In genomic region chr4:109323348-109323747, GRCh38 we compare ENCODE assay signal across 10 cellular contexts. TPM values are rescaled to one million over a fixed set of nuclear protein-coding genes. Genes with fewer than 3 reads are reported as not detected.
"Had no signal": no experiment of that assay in that cellular context is flagged by ENCODE, and none has a peak within 500 bp of the region (broad histone marks: within the 10 kb centered on the region; RNA-seq: fewer than 3 reads in every experiment).

No MANE protein-coding gene starts in this region.

- H3K36me3 ChIP-seq: HAP-1 had no signal

- H3K4me3 ChIP-seq: GM23248, GM23338, HAP-1 had no signal

- H3K4me1 Mint-ChIP-seq: GM23338 had no signal

- DNase-seq: GM23248, GOT3, H7, H9, HCEC 1CT, HFFc6 had no signal

- H3K4me3 Mint-ChIP-seq: GM23338, H9, HFFc6 had no signal

- H3K4me1 ChIP-seq: HAP-1 had no signal

- H3K27ac Mint-ChIP-seq: GM23338, H9, HFFc6 had no signal

- H3K27ac ChIP-seq: GM23248 had no signal

- FAIRE-seq: H1, H54 had no signal

RNA-seq across cellular contexts. Expression of gene COL25A1, which starts 20.9 kb away (rescaled TPM):
- total RNA-seq: GM23248, HFFc6 had no signal
